In the genomic region with DNA sequence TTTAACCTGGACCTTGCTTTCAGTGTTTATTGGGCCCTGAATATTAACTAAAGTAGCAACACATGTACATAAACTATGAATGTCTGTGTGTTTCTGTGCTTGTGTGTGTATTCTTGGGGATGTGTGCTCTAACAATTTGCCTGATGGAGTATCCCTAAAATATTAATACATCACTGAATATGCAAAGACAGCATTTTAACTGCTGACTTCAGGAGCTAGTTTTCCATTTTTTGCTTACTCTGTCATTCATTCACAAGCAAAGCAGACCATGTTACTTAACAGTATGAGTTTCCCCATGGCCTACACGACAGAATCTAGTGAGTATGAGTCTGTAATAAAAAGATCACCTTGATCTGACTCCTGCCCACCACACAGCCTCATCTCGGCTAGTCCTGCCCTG, we compare ENCODE assay signal across 9 cellular contexts.
"Had no signal": no experiment of that assay in that cellular context is flagged by ENCODE, and none has a peak within 500 bp of the region (broad histone marks: within the 10 kb centered on the region; RNA-seq: fewer than 3 reads in every experiment).

No MANE protein-coding gene starts in this region.

- FAIRE-seq: H1, H54 had no signal

- H3K27me3 Mint-ChIP-seq: IgD-negative memory B cell had no signal

- H3K27ac ChIP-seq: GM23248, HL-60 had no signal

- DNase-seq: GM23248, HFFc6, KG1 had no signal

- H2AFZ ChIP-seq: GM23248 had no signal

- H3K27ac Mint-ChIP-seq: HFFc6, IgD-negative memory B cell had no signal

- ATAC-seq: HCT116 had no signal

- H3K36me3 ChIP-seq: HAP-1 had no signal

- H3K4me3 Mint-ChIP-seq: HFFc6, IgD-negative memory B cell had no signal

- H3K9ac ChIP-seq: GM23248 had no signal

- H3K4me1 Mint-ChIP-seq: IgD-negative memory B cell had no signal

- H3K9me3 Mint-ChIP-seq: HFFc6, IgD-negative memory B cell had no signal

- H3K9me3 ChIP-seq: HAP-1 had no signal

- H3K4me3 ChIP-seq: GM23248, HAP-1 had no signal
